ENCODE assay signal across 8 cellular contexts in the genomic region with DNA sequence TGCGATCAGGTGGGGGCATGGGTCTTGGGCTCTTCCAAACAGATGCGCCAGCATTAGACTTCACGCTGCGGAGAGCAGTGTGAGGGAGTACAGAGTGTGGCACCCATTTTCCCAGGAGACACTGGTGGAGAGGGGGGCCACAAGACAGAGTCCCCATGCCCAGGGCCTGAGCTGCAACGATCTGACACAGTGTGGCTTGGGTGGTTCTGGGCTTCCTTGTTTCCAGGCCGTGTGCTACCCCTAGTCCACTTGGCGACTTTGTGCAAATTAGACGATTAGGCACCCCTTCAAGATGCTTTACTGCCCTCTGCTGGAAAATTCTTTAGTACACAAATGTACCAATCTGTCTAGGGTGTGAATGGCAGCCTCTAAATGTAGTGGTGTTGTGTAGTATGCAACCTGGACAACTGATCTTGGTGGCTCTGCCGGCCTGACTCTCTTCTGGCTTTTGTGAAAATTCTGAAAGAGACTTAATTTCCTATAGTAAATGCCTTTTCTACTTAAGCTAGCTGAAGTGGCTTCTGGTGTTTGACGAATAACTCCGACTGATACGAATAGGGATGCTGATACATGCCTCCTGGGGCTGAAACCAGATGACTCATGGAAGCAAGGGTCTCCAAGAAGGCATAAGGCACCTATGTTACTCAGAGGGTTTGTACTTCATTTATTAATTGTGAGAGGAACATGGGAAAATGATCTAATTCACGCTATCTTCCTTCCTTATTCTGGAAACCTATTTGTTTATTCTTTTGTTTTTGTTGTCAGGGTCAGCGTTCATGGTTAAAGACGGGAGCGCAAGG.
DNase-seq lines count a peak whose midpoint lies in the region; ATAC-seq and TF ChIP-seq lines count a peak whose summit lies in the region.

No MANE protein-coding gene starts in this region.

- no peaks in the 10 kb centered on the region for H3K9me2 ChIP-seq in HCT116 (ENCODE audit: insufficient read depth)

- H3K27ac Mint-ChIP-seq in Calu3 (ENCODE audit: unreplicated experiment) (no peak overlapping the region), WTC11 (no peak overlapping the region)

- H3K4me1 Mint-ChIP-seq in Calu3 (ENCODE audit: low read depth, unreplicated experiment) (peaks cover 14% of the 10 kb centered on the region), WTC11 (peaks cover 44% of the 10 kb centered on the region)

- peaks cover 58% of the 10 kb centered on the region for H3K27me3 Mint-ChIP-seq in Calu3 (ENCODE audit: unreplicated experiment)
- no peaks in the 10 kb centered on the region; the same call in 1 of the 2 replicates for H3K27me3 Mint-ChIP-seq in WTC11 (ENCODE audit: low read depth)

- H3K36me3 ChIP-seq in HCT116 (ENCODE audit: control insufficient read depth in 1 of 2, insufficient read depth in 2 of 2, low read length in 2 of 2) (no peaks in the 10 kb centered on the region), prostate gland (no peaks in the 10 kb centered on the region)

- no peaks in the 10 kb centered on the region for H4K20me1 ChIP-seq in HCT116 (ENCODE audit: insufficient read depth)

- CTCF ChIA-PET in Calu3 (lab: Charles Lee) (no interaction called here), HCT116 (lab: Charles Lee) (interaction anchor here (2.0 kb wide), 1 partner anchor 250 kb away, joined by 7 read pairs; no protein-coding TSS in a partner anchor), WTC11 (lab: Charles Lee) (interaction anchor here (0.8 to 2.0 kb wide), 6 partner anchors 8 to 422 kb away, joined by 3 to 8 read pairs (median 4); no protein-coding TSS in a partner anchor)

- H3K27me3 ChIP-seq in HCT116 (ENCODE audit: insufficient read depth, low read length) (no peaks in the 10 kb centered on the region; the same call in 1 of the 2 replicates), prostate gland (replicated peaks; ENCODE audit: insufficient read depth) (peaks cover 6% of the 10 kb centered on the region)

- intact Hi-C loops in Calu3 (cut with micrococcal nuclease; ENCODE audit: unreplicated experiment): loop anchor here (1.0 to 2.0 kb wide), 3 partner anchors 90 to 424 kb away; no protein-coding TSS in a partner anchor
- intact Hi-C loops in HCT116 (cut with micrococcal nuclease): loop anchor here (1.0 to 10.0 kb wide), 4 partner anchors 250 to 808 kb away; no protein-coding TSS in a partner anchor
- intact Hi-C loops in prostate gland (cut with DNase I): loop anchor here (5.0 kb wide), 1 partner anchor 250 kb away; no protein-coding TSS in a partner anchor

- H3K9ac ChIP-seq in HCT116 (ENCODE audit: low read length): no peak overlapping the region

- no peak overlapping the region for H3K4me2 ChIP-seq in HCT116 (ENCODE audit: low read length)

- TF ChIP-seq CTCF in Calu3 (IDR thresholded peaks at IDR 0.05; ENCODE audit: unreplicated experiment): peak; percentile 66
- TF ChIP-seq CTCF in HCT116 (IDR thresholded peaks at IDR 0.05 in 2 of 3, conservative IDR thresholded peaks at IDR 0.05 in 1 of 3; ENCODE audit: borderline replicate concordance in 1 of 3, insufficient read depth in 1 of 3, low read depth in 2 of 3, low read length in 2 of 3): peak; percentile 51 to 81 (median 66); a peak in 5 of 6 replicates
- TF ChIP-seq CTCF in WTC11 (IDR thresholded peaks at IDR 0.05): peak; percentile 24; the same call in 1 of the 2 replicates
- TF ChIP-seq CTCF in prostate gland (IDR thresholded peaks at IDR 0.05): peak in 3 of 4 experiments; percentile 40 to 62 (median 53)

- ATAC-seq in HCT116 (peak; percentile 83), WTC11 (peak; percentile 74), GM21423 (IDR thresholded peaks at IDR 0.05; ENCODE audit: unreplicated experiment) (no peak), HG03095 (IDR thresholded peaks at IDR 0.05; ENCODE audit: unreplicated experiment) (no peak)

- H3K4me3 Mint-ChIP-seq in Calu3 (ENCODE audit: low read depth, unreplicated experiment) (no peak overlapping the region), WTC11 (no peak overlapping the region)

- BruUV-seq in Calu3 (replicated peaks; lab: Mats Ljungman, UMichigan) (no TSS peak), HCT116 (replicated peaks; lab: Mats Ljungman, UMichigan) (no TSS peak)

- no peak overlapping the region for H3K4me3 ChIP-seq in HCT116 (replicated peaks in 1 of 2; ENCODE audit: low read depth in 1 of 2, low read length in 2 of 2)
- no peak overlapping the region for H3K4me3 ChIP-seq in prostate gland

- TF ChIP-seq POLR2A in HCT116 (IDR thresholded peaks at IDR 0.05; ENCODE audit: borderline replicate concordance, extremely low read depth, insufficient read depth, insufficient read length) (no peak), prostate gland (IDR thresholded peaks at IDR 0.05) (no peak)

- H3K4me1 ChIP-seq in HCT116 (ENCODE audit: control insufficient read depth in 1 of 2, insufficient read depth in 2 of 2, low read length in 2 of 2) (peaks cover 4 to 8% of the 10 kb centered on the region in 2 experiments; a peak in 3 of 4 replicates), prostate gland (replicated peaks) (no peaks in the 10 kb centered on the region)

- WGBS in prostate gland: 67% methylated on average over 16 of the region's 16 CpGs

- RAD21 ChIA-PET in HCT116 (lab: Charles Lee; ENCODE audit: low non-redundant PET in 1 of 2, low total read pairs in 2 of 2, uncharacterized antibody in 2 of 2, unreplicated experiment in 2 of 2): no interaction called here

- H3K9me3 Mint-ChIP-seq in Calu3 (ENCODE audit: low read depth, unreplicated experiment): no peaks in the 10 kb centered on the region
- no peaks in the 10 kb centered on the region for H3K9me3 Mint-ChIP-seq in WTC11

- no peaks in the 10 kb centered on the region for H3K79me2 ChIP-seq in HCT116 (ENCODE audit: insufficient read depth, low read length)

- TF ChIP-seq RAD21 in HCT116 (IDR thresholded peaks at IDR 0.05; ENCODE audit: low read depth): peak; percentile 88

- no peaks in the 10 kb centered on the region for H3K9me3 ChIP-seq in HCT116 (ENCODE audit: control insufficient read depth in 1 of 2, insufficient read depth in 1 of 2, low read depth in 1 of 2, low read length in 2 of 2)
- H3K9me3 ChIP-seq in prostate gland: no peaks in the 10 kb centered on the region

- H2AFZ ChIP-seq in HCT116 (ENCODE audit: low read depth, low read length, poor library complexity, severe bottlenecking): no peak overlapping the region

- DNase-seq in Calu3 (peak; percentile 55), HCT116 (ENCODE audit: low read depth, low spot score) (peak; percentile 62), NCI-H345 treated with DMSO at 0.1 percent for 48 hours (lab: John Stamatoyannopoulos, UW; ENCODE audit: unreplicated experiment) (peak; percentile 52), WTC11 (ENCODE audit: low spot score) (peak; percentile 14), globus pallidus (ENCODE audit: low spot score) (peak; percentile 69), prostate gland (ENCODE audit: low spot score) (no peak)

- H3K27ac ChIP-seq in HCT116 (ENCODE audit: low read depth, low read length) (no peak overlapping the region), prostate gland (no peak overlapping the region)

- POLR2A ChIA-PET in HCT116 (lab: Charles Lee) (no interaction called here), WTC11 (lab: Charles Lee) (no interaction called here)

- no peaks in the 10 kb centered on the region for H3K36me3 Mint-ChIP-seq in Calu3 (ENCODE audit: insufficient read depth, unreplicated experiment)
- no peaks in the 10 kb centered on the region for H3K36me3 Mint-ChIP-seq in WTC11

TF ChIP-seq in HCT116, 20 proteins besides CTCF, POLR2A, EP300 and RAD21 (continues in another document):
- TF ChIP-seq ZNF274 (IDR thresholded peaks at IDR 0.05; ENCODE audit: low read depth, low read length) (no peak), CBX3 (IDR thresholded peaks at IDR 0.05; ENCODE audit: low read depth) (no peak), ELF1 (IDR thresholded peaks at IDR 0.05; ENCODE audit: borderline replicate concordance, low read depth) (no peak), SIN3A (IDR thresholded peaks at IDR 0.05; ENCODE audit: low read depth) (no peak), YY1 (IDR thresholded peaks at IDR 0.05; ENCODE audit: extremely low read depth, insufficient replicate concordance, low read depth, low read length) (no peak), FOSL1 (IDR thresholded peaks at IDR 0.05; ENCODE audit: low read depth) (no peak)
- TF ChIP-seq, protein P1, sequence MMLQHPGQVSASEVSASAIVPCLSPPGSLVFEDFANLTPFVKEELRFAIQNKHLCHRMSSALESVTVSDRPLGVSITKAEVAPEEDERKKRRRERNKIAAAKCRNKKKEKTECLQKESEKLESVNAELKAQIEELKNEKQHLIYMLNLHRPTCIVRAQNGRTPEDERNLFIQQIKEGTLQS (IDR thresholded peaks at IDR 0.05): no peak

TF ChIP-seq in WTC11, 78 proteins besides CTCF, POLR2A, EP300 and RAD21:
- TF ChIP-seq GTF2I (CRISPR knock-in tag; conservative IDR thresholded peaks at IDR 0.05) (0 out of 2 replicates have a peak, but pooled peaks have one; percentile 40), KAT7 (CRISPR knock-in tag; IDR thresholded peaks at IDR 0.05; ENCODE audit: borderline replicate concordance) (no peak)
- TF ChIP-seq, protein P2, sequence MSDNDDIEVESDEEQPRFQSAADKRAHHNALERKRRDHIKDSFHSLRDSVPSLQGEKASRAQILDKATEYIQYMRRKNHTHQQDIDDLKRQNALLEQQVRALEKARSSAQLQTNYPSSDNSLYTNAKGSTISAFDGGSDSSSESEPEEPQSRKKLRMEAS (CRISPR knock-in tag; IDR thresholded peaks at IDR 0.05): peak; percentile 28; the same call in 1 of the 2 replicates
TF ChIP-seq in WTC11: peak in this region for 2.

Comparison
In these comparisons a context has a peak if more than half of its experiments do, and no peak if none do; other contexts are left out.
1. ATAC-seq: peak in HCT116 (single experiment) and WTC11 (single experiment); none in GM21423 (single experiment) and HG03095 (single experiment).
2. Peak in every context shown above with its lines, with median percentiles within 50 percentile points of each other: CTCF ChIP-seq.